Comparison of ENCODE assay signal across 10 cellular contexts in the genomic region with DNA sequence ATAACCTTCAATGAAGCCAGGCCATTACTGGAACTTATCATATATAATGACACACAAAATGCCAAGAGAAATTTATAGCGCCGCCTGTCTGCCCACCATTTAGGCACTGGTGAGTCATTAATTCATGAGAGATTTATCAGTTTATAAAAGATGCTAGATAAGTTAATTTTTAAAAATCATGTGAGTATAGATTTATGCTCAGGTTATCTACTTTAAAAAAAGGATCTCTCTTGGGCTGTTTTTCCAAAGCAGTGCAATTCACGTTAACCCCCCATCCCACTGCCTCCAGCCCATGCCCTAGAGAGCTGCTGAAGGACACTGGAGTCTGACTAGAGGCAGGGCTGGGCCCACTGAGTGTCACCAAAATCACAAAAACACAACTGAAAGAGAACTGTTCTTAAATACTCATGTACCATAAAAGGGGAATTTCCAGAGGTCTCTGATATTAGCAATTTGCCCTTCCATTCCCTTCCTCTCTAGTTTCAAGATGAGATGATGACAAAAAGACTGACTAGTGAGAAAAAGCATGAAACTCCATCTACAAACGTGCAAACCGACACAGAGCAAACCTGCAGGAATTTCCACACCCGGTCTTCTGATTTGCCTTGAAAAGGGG.
DNase-seq lines count a peak whose midpoint lies in the region; ATAC-seq lines count a peak whose summit lies in the region.
"Had no signal": no experiment of that assay in that cellular context is flagged by ENCODE, and none has a peak within 500 bp of the region (broad histone marks: within the 10 kb centered on the region; RNA-seq: fewer than 3 reads in every experiment).

No MANE protein-coding gene starts in this region.

- ATAC-seq in GM21529 (IDR thresholded peaks at IDR 0.05; ENCODE audit: unreplicated experiment) (peak; percentile 11), T-helper 17 cell (no peak), GM21367 (IDR thresholded peaks at IDR 0.05; ENCODE audit: unreplicated experiment) (no peak)
- ATAC-seq: heart right ventricle, Right ventricle myocardium inferior had no signal

- H3K27me3 Mint-ChIP-seq in CD4-positive, alpha-beta memory T cell, result no peaks in the 10 kb centered on the region
- no peaks in the 10 kb centered on the region for H3K27me3 Mint-ChIP-seq in T-helper 17 cell
- H3K27me3 Mint-ChIP-seq in immature natural killer cell (ENCODE audit: low read depth in 3 of 3), result peaks cover 11 to 23% (median 14%) of the 10 kb centered on the region in 3 donors

- H3K27ac Mint-ChIP-seq in CD4-positive, alpha-beta memory T cell, result peak overlapping the region; percentile 93 to 100 (median 99)
- H3K27ac Mint-ChIP-seq in T-helper 17 cell (peak overlapping the region; percentile 100), immature natural killer cell (peak overlapping the region; percentile 23 to 98 (median 78))

- no peaks in the 10 kb centered on the region for H3K27me3 ChIP-seq in CD4-positive, alpha-beta memory T cell (ENCODE audit: insufficient read depth, low read length)
- H3K27me3 ChIP-seq in H7 (ENCODE audit: control insufficient read depth, insufficient read depth, low read length), result no peaks in the 10 kb centered on the region
- H3K27me3 ChIP-seq: heart right ventricle had no signal

- intact Hi-C loops in CD4-positive, alpha-beta memory T cell (cut with micrococcal nuclease), result loop anchor here (5.0 to 10.0 kb wide), 2 partner anchors 264 to 634 kb away; a partner anchor contains a TSS

- H3K36me3 ChIP-seq in CD4-positive, alpha-beta memory T cell (ENCODE audit: insufficient read depth, low read length), result no peaks in the 10 kb centered on the region
- no peaks in the 10 kb centered on the region for H3K36me3 ChIP-seq in H7 (replicated peaks; ENCODE audit: control insufficient read depth, insufficient read depth, low read length)
- H3K36me3 ChIP-seq: heart right ventricle had no signal

- no peaks in the 10 kb centered on the region for H3K9me3 Mint-ChIP-seq in CD4-positive, alpha-beta memory T cell
- H3K9me3 Mint-ChIP-seq in immature natural killer cell, result no peaks in the 10 kb centered on the region

- CTCF ChIA-PET in CD4-positive, alpha-beta memory T cell (lab: Charles Lee; ENCODE audit: partially characterized antibody), result interaction anchor here (0.5 to 10.1 kb wide), 7 partner anchors 19 to 163 kb away, joined by 3 to 148 read pairs (median 28); a partner anchor contains a TSS

- H3K4me3 ChIP-seq in CD4-positive, alpha-beta memory T cell (ENCODE audit: low read length in 2 of 2), result peak overlapping the region; percentile 53 to 61
- H3K4me3 ChIP-seq in H7 (ENCODE audit: insufficient read depth, low read depth, low read length), result no peak overlapping the region
- H3K4me3 ChIP-seq: heart right ventricle had no signal

- H3K4me1 Mint-ChIP-seq in CD4-positive, alpha-beta memory T cell, result peaks cover 86 to 100% (median 93%) of the 10 kb centered on the region in 4 donors
- H3K4me1 Mint-ChIP-seq in T-helper 17 cell (peaks cover 92% of the 10 kb centered on the region), immature natural killer cell (peaks cover 90 to 95% of the 10 kb centered on the region in 2 donors)

- H3K4me3 Mint-ChIP-seq in CD4-positive, alpha-beta memory T cell, result peak overlapping the region; percentile 83 to 93 (median 90)
- H3K4me3 Mint-ChIP-seq in T-helper 17 cell, result peak overlapping the region; percentile 94
- H3K4me3 Mint-ChIP-seq in immature natural killer cell, result peak overlapping the region in 1 of 5 donors; percentile 77

- no peaks in the 10 kb centered on the region for H3K9me3 ChIP-seq in CD4-positive, alpha-beta memory T cell (ENCODE audit: control insufficient read depth in 1 of 2, low read length in 2 of 2)
- no peaks in the 10 kb centered on the region for H3K9me3 ChIP-seq in T-helper 17 cell (ENCODE audit: control insufficient read depth, low read length, poor library complexity, severe bottlenecking)
- H3K9me3 ChIP-seq: heart right ventricle had no signal

- H3K36me3 Mint-ChIP-seq in CD4-positive, alpha-beta memory T cell, result peaks cover 5 to 32% of the 10 kb centered on the region in 2 donors
- H3K36me3 Mint-ChIP-seq in T-helper 17 cell (ENCODE audit: low read depth), result peaks cover 4% of the 10 kb centered on the region
- H3K36me3 Mint-ChIP-seq in immature natural killer cell, result peaks cover 0 to 8% (median 0%) of the 10 kb centered on the region in 3 donors

- H3K27ac ChIP-seq in CD4-positive, alpha-beta memory T cell (ENCODE audit: low read depth, low read length), result peak overlapping the region; percentile 97

- DNase-seq in CD4-positive, alpha-beta memory T cell, result peak in 1 of 5 donors; percentile 26
- DNase-seq in T-helper 17 cell, result no peak
- DNase-seq in immature natural killer cell, result no peak
- DNase-seq in H7, result no peak
- DNase-seq in NCI-H2107 (lab: John Stamatoyannopoulos, UW), result no peak
- no peak for DNase-seq in HT-29 (ENCODE audit: low spot score)
- DNase-seq: heart right ventricle had no signal

- POLR2A ChIA-PET in CD4-positive, alpha-beta memory T cell (lab: Charles Lee; ENCODE audit: partially characterized antibody), result interaction anchor here (0.9 to 10.0 kb wide), 20 partner anchors 13 to 164 kb away, joined by 3 to 195 read pairs (median 5); a partner anchor contains a TSS

- peaks cover 99% of the 10 kb centered on the region for H3K4me1 ChIP-seq in CD4-positive, alpha-beta memory T cell (ENCODE audit: insufficient read depth, low read length)
